Comparison of ENCODE assay signal across 8 cellular contexts in genomic region chr14:69614592-69614991, GRCh38.
DNase-seq lines count a peak whose midpoint lies in the region; ATAC-seq and TF ChIP-seq lines count a peak whose summit lies in the region.
"Had no signal": no experiment of that assay in that cellular context is flagged by ENCODE, and none has a peak within 500 bp of the region (broad histone marks: within the 10 kb centered on the region; RNA-seq: fewer than 3 reads in every experiment).

No MANE protein-coding gene starts in this region.

- H3K27me3 Mint-ChIP-seq in stimulated activated memory B cell treated with anti-CD40 and anti-IgM and Interleukin-4, amounts not matched to agents 10 μg/mL and 1 μg/mL and 100 μg/mL, for 72 hours, result no peaks in the 10 kb centered on the region

- H3K27ac Mint-ChIP-seq in stimulated activated memory B cell treated with anti-CD40 and anti-IgM and Interleukin-4, amounts not matched to agents 10 μg/mL and 1 μg/mL and 100 μg/mL, for 72 hours, result peak overlapping the region; percentile 93

- peak overlapping the region; percentile 92 for H3K4me3 Mint-ChIP-seq in stimulated activated memory B cell treated with anti-CD40 and anti-IgM and Interleukin-4, amounts not matched to agents 10 μg/mL and 1 μg/mL and 100 μg/mL, for 72 hours

- H3K36me3 Mint-ChIP-seq in stimulated activated memory B cell treated with anti-CD40 and anti-IgM and Interleukin-4, amounts not matched to agents 10 μg/mL and 1 μg/mL and 100 μg/mL, for 72 hours, result peaks cover 8% of the 10 kb centered on the region

- ATAC-seq in HG02610 (IDR thresholded peaks at IDR 0.05; ENCODE audit: unreplicated experiment), result peak; percentile 21
- peak; percentile 72 for ATAC-seq in stimulated activated memory B cell treated with anti-CD40 and anti-IgM and Interleukin-4, amounts not matched to agents 10 μg/mL and 1 μg/mL and 100 μg/mL, for 72 hours
- no peak for ATAC-seq in GM18868 (IDR thresholded peaks at IDR 0.05; ENCODE audit: unreplicated experiment)

- DNase-seq in globus pallidus (ENCODE audit: low spot score) (peak; percentile 69), DMS53 (lab: John Stamatoyannopoulos, UW) (no peak), NCI-H446 treated with DMSO at 0.1 percent for 48 hours (lab: John Stamatoyannopoulos, UW) (no peak)
- DNase-seq: stimulated activated CD4-positive, alpha-beta T cell treated with anti-CD3 and anti-CD28 coated beads, Interleukin-1b, Interleukin-23, amount 100 ng/mL, for 48 hours had no signal

- no peaks in the 10 kb centered on the region for H3K9me3 Mint-ChIP-seq in stimulated activated memory B cell treated with anti-CD40 and anti-IgM and Interleukin-4, amounts not matched to agents 10 μg/mL and 1 μg/mL and 100 μg/mL, for 72 hours

- peak; percentile 38; the same call in 1 of the 2 replicates for TF ChIP-seq POLR2A in Raji (IDR thresholded peaks at IDR 0.05; ENCODE audit: insufficient read depth, low read depth, low read length)

- H3K4me1 Mint-ChIP-seq in stimulated activated memory B cell treated with anti-CD40 and anti-IgM and Interleukin-4, amounts not matched to agents 10 μg/mL and 1 μg/mL and 100 μg/mL, for 72 hours, result peaks cover 81% of the 10 kb centered on the region
